In the genomic region with DNA sequence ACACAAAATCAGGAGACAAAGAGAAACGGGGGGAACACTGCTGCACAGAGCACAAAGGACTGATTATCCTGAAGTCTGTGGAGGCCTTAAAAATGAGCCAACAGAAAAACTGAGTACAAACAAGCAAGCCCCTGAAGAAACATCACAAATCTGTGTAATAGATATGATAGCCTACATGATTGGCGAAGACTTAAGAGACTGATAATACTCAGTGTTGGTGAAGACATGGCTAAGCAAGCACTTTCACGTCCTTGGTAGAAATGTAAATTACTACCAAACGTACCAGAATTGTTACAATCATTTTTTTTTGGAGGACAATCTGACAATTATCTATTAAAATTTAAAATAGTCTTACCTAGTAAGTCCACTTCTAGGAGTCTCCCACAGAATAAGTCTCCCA, we compare ENCODE assay signal across 24 cellular contexts.
"Had no signal": no experiment of that assay in that cellular context is flagged by ENCODE, and none has a peak within 500 bp of the region (broad histone marks: within the 10 kb centered on the region; RNA-seq: fewer than 3 reads in every experiment).

No MANE protein-coding gene starts in this region.

- H3K27me3 Mint-ChIP-seq: memory B cell had no signal

- DNase-seq: dermis blood vessel endothelial cell; dorsolateral prefrontal cortex; effector CD4-positive, alpha-beta T cell; effector memory CD4-positive, alpha-beta T cell; foreskin keratinocyte; heart left ventricle; hypothalamus; immature natural killer cell; kidney; kidney glomerular epithelial cell; left colon; left ventricle myocardium superior; lower lobe of right lung; mucosa of descending colon; naive B cell had no signal

- H3K4me1 Mint-ChIP-seq: immature natural killer cell had no signal

- ATAC-seq: foreskin keratinocyte, gastroesophageal sphincter, heart left ventricle, left colon, left lobe of liver, left ventricle myocardium superior, lower lobe of right lung, mucosa of descending colon had no signal

- H3K36me3 ChIP-seq: esophagus muscularis mucosa, gastroesophageal sphincter, heart left ventricle, lower lobe of right lung had no signal

- H3K27me3 ChIP-seq: dorsolateral prefrontal cortex, esophagus muscularis mucosa, foreskin keratinocyte, gastroesophageal sphincter, heart left ventricle, hepatocyte had no signal

- H3K9me3 Mint-ChIP-seq: immature natural killer cell, memory B cell had no signal

- H3K4me3 ChIP-seq: coronary artery, dorsolateral prefrontal cortex, esophagus muscularis mucosa, gastroesophageal sphincter, heart left ventricle, hepatocyte, lower lobe of right lung, mucosa of descending colon had no signal

- H2AFZ ChIP-seq: hepatocyte had no signal

- H3K4me1 ChIP-seq: foreskin keratinocyte, gastroesophageal sphincter, lower lobe of right lung had no signal

- FAIRE-seq: endothelial cell of umbilical vein, frontal cortex, kidney had no signal

- H3K79me2 ChIP-seq: hepatocyte had no signal

- H3K36me3 Mint-ChIP-seq: mesothelial cell of epicardium, naive B cell had no signal

- H3K27ac ChIP-seq: coronary artery, esophagus muscularis mucosa, foreskin keratinocyte, gastroesophageal sphincter, hepatocyte, lower lobe of right lung had no signal

- H3K4me2 ChIP-seq: hepatocyte had no signal

- H3K27ac Mint-ChIP-seq: immature natural killer cell, memory B cell, mesothelial cell of epicardium, naive B cell had no signal

- H3K4me3 Mint-ChIP-seq: immature natural killer cell, memory B cell, mesothelial cell of epicardium, naive B cell had no signal

- H3K9me3 ChIP-seq: esophagus muscularis mucosa, gastroesophageal sphincter, lower lobe of right lung, mucosa of descending colon had no signal
